ENCODE assay signal across 11 cellular contexts in genomic region chr2:173500953-173501352, GRCh38.
"Had no signal": no experiment of that assay in that cellular context is flagged by ENCODE, and none has a peak within 500 bp of the region (broad histone marks: within the 10 kb centered on the region; RNA-seq: fewer than 3 reads in every experiment).

No MANE protein-coding gene starts in this region.

- FAIRE-seq: H1, H54 had no signal

- H3K27ac ChIP-seq: GM23248 had no signal

- DNase-seq: GM23248, GOT3, H7, H9, HCEC 1CT, HFFc6 had no signal

- H3K9me3 ChIP-seq: HAP-1 had no signal

- H3K36me3 ChIP-seq: HAP-1 had no signal

- H3K4me3 ChIP-seq: GM23248, GM23338, HAP-1 had no signal

- H3K9ac ChIP-seq: GM23248 had no signal

- H3K4me2 ChIP-seq: GM23338 had no signal

- ATAC-seq: GM23338, HCT116 had no signal
